8 cellular contexts compared by ENCODE assay signal in genomic region chr2:218367415-218368149, GRCh38. TPM values are rescaled to one million over a fixed set of nuclear protein-coding genes. Genes with fewer than 3 reads are reported as not detected.
DNase-seq lines count a peak whose midpoint lies in the region; ATAC-seq, FAIRE-seq and TF ChIP-seq lines count a peak whose summit lies in the region.

No MANE protein-coding gene starts in this region.

- DNase-seq in RKO (ENCODE audit: low spot score) (peak; percentile 86), frontal cortex (ENCODE audit: low spot score in 2 of 2) (peak; percentile 71 to 87), osteoblast (ENCODE audit: insufficient read length, low spot score, missing footprints) (peak; percentile 94), thoracic aorta (ENCODE audit: low spot score) (peak; percentile 53), NCI-H2107 treated with DMSO at 0.1 percent for 48 hours (lab: John Stamatoyannopoulos, UW; ENCODE audit: unreplicated experiment) (no peak)
- peak; percentile 89 for DNase-seq in activated effector memory CD4-positive, alpha-beta T cell treated with anti-CD3 and anti-CD28 coated beads, Interleukin-2, amount 50 U/mL, for 16 hours

- TF ChIP-seq CTCF in osteoblast (IDR thresholded peaks at IDR 0.05; ENCODE audit: extremely low read depth, low read depth, low read length) (no peak), thoracic aorta (IDR thresholded peaks at IDR 0.05) (no peak)

- H3K9me3 ChIP-seq in osteoblast (ENCODE audit: low read depth, low read length) (no peaks in the 10 kb centered on the region), thoracic aorta (no peaks in the 10 kb centered on the region)

- H3K4me3 ChIP-seq in osteoblast (ENCODE audit: insufficient read depth, low read length) (peak overlapping the region; percentile 71), thoracic aorta (peak overlapping the region; percentile 80)

- H2AFZ ChIP-seq in osteoblast (ENCODE audit: low read length): peak overlapping the region; percentile 90

- no peaks in the 10 kb centered on the region for H3K79me2 ChIP-seq in osteoblast (ENCODE audit: insufficient read depth, low read length)

- no peak for FAIRE-seq in frontal cortex (lab: Jason Lieb, UNC)

- peak overlapping the region; percentile 81 for H3K4me2 ChIP-seq in osteoblast (ENCODE audit: insufficient read depth, low read length)

- no peaks in the 10 kb centered on the region for H4K20me1 ChIP-seq in osteoblast (ENCODE audit: insufficient read depth, low read length)

- H3K4me1 ChIP-seq in osteoblast (ENCODE audit: insufficient read depth, low read length): peaks cover 6% of the 10 kb centered on the region
- H3K4me1 ChIP-seq in thoracic aorta (ENCODE audit: control insufficient read depth in 1 of 2, low read depth in 2 of 2): peaks cover 0 to 20% of the 10 kb centered on the region in 2 donors

- H3K36me3 ChIP-seq in osteoblast (ENCODE audit: insufficient read depth, low read length): no peaks in the 10 kb centered on the region
- H3K36me3 ChIP-seq in thoracic aorta: no peaks in the 10 kb centered on the region

- H3K27ac ChIP-seq in osteoblast (ENCODE audit: low read depth, low read length): no peak overlapping the region
- H3K27ac ChIP-seq in thoracic aorta: peak overlapping the region; percentile 92 to 95

- no peaks in the 10 kb centered on the region for H3K27me3 ChIP-seq in osteoblast (ENCODE audit: insufficient read depth, low read length)
- H3K27me3 ChIP-seq in thoracic aorta (replicated peaks; ENCODE audit: insufficient read depth): no peaks in the 10 kb centered on the region

- ATAC-seq in GM18508 (IDR thresholded peaks at IDR 0.05; ENCODE audit: insufficient read depth, unreplicated experiment): peak; percentile 57
- peak; percentile 87 for ATAC-seq in HG02884 (IDR thresholded peaks at IDR 0.05; ENCODE audit: unreplicated experiment)
- ATAC-seq in thoracic aorta (ENCODE audit: insufficient number of reproducible peaks, low FRiP score, low read depth): peak; percentile 41

RNA-seq across cellular contexts. Expression of gene CATIP, which starts 10.9 kb away (rescaled TPM):
- not detected for total RNA-seq in frontal cortex
- total RNA-seq in osteoblast: not detected in 2 replicates
- not detected for total RNA-seq in thoracic aorta

RNA-seq across cellular contexts. Expression of gene SLC11A1, which starts 14.5 kb away (rescaled TPM):
- total RNA-seq in frontal cortex: 0.82 TPM
- total RNA-seq in osteoblast: 0.29 and 0.36 TPM in 2 replicates
- 100 to 1,000 TPM; 122 to 190 TPM for total RNA-seq in thoracic aorta

RNA-seq across cellular contexts. Expression of gene CTDSP1, which starts 32.1 kb away (rescaled TPM):
- total RNA-seq in frontal cortex: 7.7 TPM
- total RNA-seq in osteoblast: 53.3 and 71.7 TPM in 2 replicates
- 100 to 1,000 TPM; 141 to 182 TPM for total RNA-seq in thoracic aorta

RNA-seq across cellular contexts. Expression of gene VIL1, which starts 51.3 kb away (rescaled TPM):
- total RNA-seq in frontal cortex (not detected), osteoblast (under 0.01 TPM in 1 of 2 replicates, not detected in the other), thoracic aorta (1 to 10 TPM in 1 of 2 donors, not detected in 1; 3.6 TPM)

Comparison
In these comparisons a context has a peak if more than half of its experiments do, and no peak if none do; other contexts are left out.
1. RNA of gene SLC11A1, which starts 14.5 kb away (total RNA-seq): 122 to 190 TPM in thoracic aorta; 0.82 TPM in frontal cortex (single experiment) and 0.29 to 0.36 TPM in osteoblast; every median in the first group is over 10 times any median in the second.
2. Peak in every context shown above with its lines, with median percentiles within 50 percentile points of each other: ATAC-seq.